Comparison of ENCODE assay signal across 17 cellular contexts in genomic region chr15:92787116-92787515, GRCh38.
DNase-seq lines count a peak whose midpoint lies in the region; ATAC-seq, FAIRE-seq and TF ChIP-seq lines count a peak whose summit lies in the region.
"Had no signal": no experiment of that assay in that cellular context is flagged by ENCODE, and none has a peak within 500 bp of the region (broad histone marks: within the 10 kb centered on the region; RNA-seq: fewer than 3 reads in every experiment).

No MANE protein-coding gene starts in this region.

- H3K23ac ChIP-seq in H1 (ENCODE audit: insufficient read length): no peak overlapping the region

- TF ChIP-seq POLR2A in H1 (IDR thresholded peaks at IDR 0.05; ENCODE audit: control extremely low read depth in 1 of 2, low read depth in 2 of 2, low read length in 2 of 2) (no peak), spleen (IDR thresholded peaks at IDR 0.05) (no peak), heart left ventricle (IDR thresholded peaks at IDR 0.05) (no peak)

- H3K27me3 ChIP-seq in H1 (replicated peaks in 1 of 4; ENCODE audit: control insufficient read depth in 3 of 4, extremely low read depth in 1 of 4, insufficient read depth in 3 of 4, low read length in 3 of 4): no peaks in the 10 kb centered on the region
- H3K27me3 ChIP-seq in spleen (replicated peaks in 1 of 7): no peaks in the 10 kb centered on the region
- H3K27me3 ChIP-seq in heart left ventricle: no peaks in the 10 kb centered on the region

- no peaks in the 10 kb centered on the region for H3K36me3 ChIP-seq in HEK293 (ENCODE audit: control insufficient read depth in 2 of 2, insufficient read depth in 1 of 2, low read length in 2 of 2)
- H3K36me3 ChIP-seq in H1 (ENCODE audit: control insufficient read depth in 2 of 4, insufficient read depth in 4 of 4, low read length in 3 of 4): no peaks in the 10 kb centered on the region; a peak in 1 of 8 replicates
- peaks cover 0 to 16% (median 0%) of the 10 kb centered on the region in 6 donors for H3K36me3 ChIP-seq in spleen
- peaks cover 0 to 5% (median 0%) of the 10 kb centered on the region in 9 donors for H3K36me3 ChIP-seq in heart left ventricle
- H3K36me3 ChIP-seq: HAP-1 had no signal

- no peak overlapping the region for H2BK15ac ChIP-seq in H1 (ENCODE audit: low read length)

- 92% methylated on average over 3 of the region's 3 CpGs; no CpG with 5 or more reads in 1 of the 2 experiments for WGBS in H1 (ENCODE audit: extremely low coverage in 1 of 2, insufficient coverage in 1 of 2, insufficient read length in 1 of 2, insufficient replicate concordance in 2 of 2, low coverage in 1 of 2, low lambda C conversion rate in 2 of 2, missing lambda C conversion rate in 1 of 2), 2 experiments
- 84 to 94% (median 85%) methylated on average over 3 of the region's 3 CpGs for WGBS in spleen, 5 donors
- WGBS in heart left ventricle, 4 donors: 86 to 96% (median 93%) methylated on average over 3 of the region's 3 CpGs

- DNase-seq in H1 (ENCODE audit: low read depth in 1 of 2, low spot score in 2 of 2) (no peak), spleen (peak; percentile 30), frontal cortex (ENCODE audit: low spot score in 2 of 2) (no peak), heart left ventricle (no peak), G401 (ENCODE audit: low spot score) (no peak)
- DNase-seq: C1 segment of cervical spinal cord; Calu3; CD4-positive, alpha-beta memory T cell; COR-L47; DMS53; DMS79 treated with DMSO at 0.1 percent for 48 hours had no signal

- H3K27ac ChIP-seq in HEK293 (ENCODE audit: extremely low read depth, low read depth, low read length) (no peak overlapping the region), H1 (ENCODE audit: low read depth, low read length) (no peak overlapping the region), spleen (no peak overlapping the region), heart left ventricle (no peak overlapping the region)

- H3K79me2 ChIP-seq in H1 (ENCODE audit: control insufficient read depth in 1 of 2, insufficient read depth in 2 of 2, low read length in 2 of 2): no peaks in the 10 kb centered on the region

- H3K4ac ChIP-seq in H1 (replicated peaks; ENCODE audit: insufficient read length, low read depth, low read length): no peak overlapping the region

- no peak overlapping the region for H4K91ac ChIP-seq in H1 (replicated peaks; ENCODE audit: insufficient read length, low read length)

- no peak overlapping the region for H2BK20ac ChIP-seq in H1 (ENCODE audit: low read length)

- TF ChIP-seq RAD21 in H1 (IDR thresholded peaks at IDR 0.05 in 1 of 2, conservative IDR thresholded peaks at IDR 0.05 in 1 of 2; ENCODE audit: low read depth in 2 of 2, low read length in 2 of 2): no peak

- no peak for FAIRE-seq in H1 (lab: Jason Lieb, UNC)
- no peak for FAIRE-seq in frontal cortex (lab: Jason Lieb, UNC)
- FAIRE-seq: G401.6, GM12892, H54 had no signal

- H2BK5ac ChIP-seq in H1 (ENCODE audit: low read depth, low read length): no peak overlapping the region

- no peaks in the 10 kb centered on the region for H4K20me1 ChIP-seq in H1 (replicated peaks in 1 of 2; ENCODE audit: control insufficient read depth in 1 of 2, insufficient read depth in 2 of 2, low read length in 2 of 2)

- no peak overlapping the region for H3K56ac ChIP-seq in H1 (replicated peaks; ENCODE audit: insufficient read length, low read depth, low read length)

- no peak overlapping the region for H2BK120ac ChIP-seq in H1 (replicated peaks; ENCODE audit: low read depth, low read length)

- H3K9ac ChIP-seq in H1 (replicated peaks in 1 of 4; ENCODE audit: extremely low read depth in 1 of 4, low read depth in 3 of 4, low read length in 3 of 4): no peak overlapping the region

- CTCF ChIA-PET in HEK293 (lab: Yijun Ruan, JAX): interaction anchor here (1.2 to 2.8 kb wide), 3 partner anchors 10 to 130 kb away, joined by 3 to 23 read pairs (median 3); no protein-coding TSS in a partner anchor
- CTCF ChIA-PET in H1 (lab: Charles Lee; ENCODE audit: partially characterized antibody): interaction anchor here (0.8 to 2.6 kb wide), 4 partner anchors 11 to 242 kb away, joined by 3 to 31 read pairs (median 3); no protein-coding TSS in a partner anchor

- TF ChIP-seq CTCF in HEK293 (tag by site-specific recombination; IDR thresholded peaks at IDR 0.05) (no peak), H1 (IDR thresholded peaks at IDR 0.05; ENCODE audit: control extremely low read depth in 1 of 3, insufficient read depth in 1 of 3, low read depth in 1 of 3, low read length in 3 of 3) (no peak), spleen (IDR thresholded peaks at IDR 0.05 in 8 of 11, conservative IDR thresholded peaks at IDR 0.05 in 3 of 11) (no peak), heart left ventricle (IDR thresholded peaks at IDR 0.05) (no peak)

- H3K14ac ChIP-seq in H1 (ENCODE audit: insufficient read length): no peak overlapping the region

- H3K79me1 ChIP-seq in H1 (ENCODE audit: low read depth, low read length): no peaks in the 10 kb centered on the region

- H2AK5ac ChIP-seq in H1 (ENCODE audit: low read depth, low read length): no peak overlapping the region

- no peak overlapping the region for H3K4me2 ChIP-seq in H1 (ENCODE audit: insufficient read depth in 1 of 2, low read depth in 2 of 2, low read length in 2 of 2)
- H3K4me2 ChIP-seq: GM23338 had no signal

- H3K9me3 ChIP-seq in HEK293 (ENCODE audit: control insufficient read depth, insufficient read depth, low read depth, low read length) (no peaks in the 10 kb centered on the region), H1 (ENCODE audit: insufficient read depth in 2 of 2, low read depth in 1 of 2, low read length in 1 of 2) (no peaks in the 10 kb centered on the region), spleen (peaks cover 0 to 6% (median 0%) of the 10 kb centered on the region in 8 donors), heart left ventricle (no peaks in the 10 kb centered on the region)
- H3K9me3 ChIP-seq: HAP-1 had no signal

- H3K4me3 ChIP-seq in HEK293 (ENCODE audit: low read depth, low read length) (no peak overlapping the region), H1 (ENCODE audit: extremely low read depth in 1 of 4, insufficient read depth in 2 of 4, low read depth in 3 of 4, low read length in 4 of 4) (no peak overlapping the region), spleen (no peak overlapping the region), heart left ventricle (no peak overlapping the region)
- H3K4me3 ChIP-seq: GM23338, HAP-1 had no signal

- H4K8ac ChIP-seq in H1 (ENCODE audit: extremely low read depth, insufficient read depth, low read length): no peak overlapping the region

- H2BK12ac ChIP-seq in H1 (ENCODE audit: low read depth, low read length): no peak overlapping the region

- intact Hi-C loops in spleen (cut with DNase I; ENCODE audit: low total_unique reads) (no loop called here), heart left ventricle (cut with DNase I) (no loop called here)

- in situ Hi-C loops in G401 (cut with HindIII; ENCODE audit: low sequenced_read_pairs): no loop called here

- ATAC-seq in heart left ventricle: no peak
- ATAC-seq: GM23338 had no signal

- H3K4me1 ChIP-seq in HEK293 (ENCODE audit: control insufficient read depth, insufficient read depth, low read length) (no peaks in the 10 kb centered on the region), H1 (replicated peaks in 1 of 4; ENCODE audit: control insufficient read depth in 3 of 4, insufficient read depth in 4 of 4, low read length in 3 of 4) (no peaks in the 10 kb centered on the region), spleen (no peaks in the 10 kb centered on the region), heart left ventricle (peaks cover 0 to 3% (median 0%) of the 10 kb centered on the region in 12 donors)
- H3K4me1 ChIP-seq: HAP-1 had no signal

- no peak overlapping the region for H2AFZ ChIP-seq in H1 (ENCODE audit: low read length)
- H2AFZ ChIP-seq: GM23338 had no signal

- H3K23me2 ChIP-seq in H1 (ENCODE audit: low read depth, low read length): no peaks in the 10 kb centered on the region

- H4K5ac ChIP-seq in H1 (ENCODE audit: insufficient read length, low read depth, low read length): no peak overlapping the region

- TF ChIP-seq EP300 in H1 (IDR thresholded peaks at IDR 0.05; ENCODE audit: borderline replicate concordance in 1 of 2, low read depth in 2 of 2, low read length in 2 of 2): no peak

- POLR2A ChIA-PET in HEK293 (lab: Yijun Ruan, JAX): no interaction called here
- POLR2A ChIA-PET in H1 (lab: Charles Lee; ENCODE audit: partially characterized antibody): no interaction called here

- peak overlapping the region; percentile 32; the same call in 1 of the 2 replicates for H3K18ac ChIP-seq in H1 (ENCODE audit: extremely low read depth, low read length)

TF ChIP-seq in HEK293, 187 proteins besides CTCF, POLR2A, EP300 and RAD21 (continues in another document):
- TF ChIP-seq ZFHX2 (tag by site-specific recombination; conservative IDR thresholded peaks at IDR 0.05): no peak

TF ChIP-seq in H1, 55 proteins besides CTCF, POLR2A, EP300 and RAD21:
- no peak for TF ChIP-seq PHF8 (conservative IDR thresholded peaks at IDR 0.05; ENCODE audit: low read depth, low read length)
TF ChIP-seq in H1: peak in this region for 0.
